ENCODE assay signal across 8 cellular contexts in genomic region chr6:42744351-42744890, GRCh38.
DNase-seq lines count a peak whose midpoint lies in the region; ATAC-seq and TF ChIP-seq lines count a peak whose summit lies in the region.

No MANE protein-coding gene starts in this region.

- H2AFZ ChIP-seq in OCI-LY3 (ENCODE audit: low read depth, low read length) (no peak overlapping the region), parathyroid adenoma (no peak overlapping the region)

- peak overlapping the region; percentile 96 for H3K4me2 ChIP-seq in OCI-LY3 (ENCODE audit: low read length)
- H3K4me2 ChIP-seq in parathyroid adenoma (ENCODE audit: low read length), result peak overlapping the region; percentile 95

- H3K4me3 ChIP-seq in OCI-LY3 (ENCODE audit: low read length) (peak overlapping the region; percentile 83), parathyroid adenoma (ENCODE audit: low read depth, low read length) (peak overlapping the region; percentile 100)

- peaks cover 8% of the 10 kb centered on the region; the same call in 1 of the 2 replicates for H4K20me1 ChIP-seq in OCI-LY3 (ENCODE audit: insufficient read depth, low read length)

- no peaks in the 10 kb centered on the region for H3K4me1 ChIP-seq in ES-I3 (ENCODE audit: insufficient read depth, low read length)
- H3K4me1 ChIP-seq in OCI-LY3 (ENCODE audit: low read length), result peaks cover 26% of the 10 kb centered on the region
- H3K4me1 ChIP-seq in parathyroid adenoma, result peaks cover 9% of the 10 kb centered on the region

- H3K27me3 ChIP-seq in OCI-LY3 (ENCODE audit: low read depth, low read length) (no peaks in the 10 kb centered on the region), parathyroid adenoma (ENCODE audit: control insufficient read depth, insufficient read depth, low read length) (no peaks in the 10 kb centered on the region)

- no peak for DNase-seq in epithelial cell of prostate (ENCODE audit: low read depth, low spot score)
- DNase-seq in putamen (ENCODE audit: low spot score), result no peak
- no peak for DNase-seq in HuH-7 (ENCODE audit: low spot score)
- DNase-seq in NAMALWA (ENCODE audit: low spot score), result no peak

- H3K9me3 ChIP-seq in ES-I3 (ENCODE audit: control insufficient read depth, insufficient read depth, low read length), result no peaks in the 10 kb centered on the region
- no peaks in the 10 kb centered on the region for H3K9me3 ChIP-seq in OCI-LY3 (ENCODE audit: insufficient read depth, low read length)
- H3K9me3 ChIP-seq in parathyroid adenoma (ENCODE audit: control insufficient read depth, low read length), result no peaks in the 10 kb centered on the region

- H3K79me2 ChIP-seq in OCI-LY3 (ENCODE audit: low read length) (peaks cover 22% of the 10 kb centered on the region), parathyroid adenoma (peaks cover 32% of the 10 kb centered on the region)

- no peak overlapping the region for H3K27ac ChIP-seq in OCI-LY3 (ENCODE audit: low read length)
- H3K27ac ChIP-seq in epithelial cell of prostate, result peak overlapping the region; percentile 91
- H3K27ac ChIP-seq in parathyroid adenoma, result peak overlapping the region; percentile 99

- TF ChIP-seq CTCF in OCI-LY3 (IDR thresholded peaks at IDR 0.05; ENCODE audit: low read depth, low read length) (no peak), parathyroid adenoma (IDR thresholded peaks at IDR 0.05) (no peak)

- peak overlapping the region; percentile 77; the same call in 1 of the 2 replicates for H3K9ac ChIP-seq in ES-I3 (ENCODE audit: low read depth, low read length)
- no peak overlapping the region for H3K9ac ChIP-seq in OCI-LY3 (ENCODE audit: low read length)
- H3K9ac ChIP-seq in parathyroid adenoma, result no peak overlapping the region

- H3K36me3 ChIP-seq in ES-I3 (ENCODE audit: insufficient read depth, low read length), result no peaks in the 10 kb centered on the region
- H3K36me3 ChIP-seq in OCI-LY3 (replicated peaks; ENCODE audit: low read depth, low read length), result peaks cover 13% of the 10 kb centered on the region
- H3K36me3 ChIP-seq in parathyroid adenoma (ENCODE audit: control insufficient read depth, insufficient read depth, low read length), result no peaks in the 10 kb centered on the region

- no peak for ATAC-seq in GM18520 (IDR thresholded peaks at IDR 0.05; ENCODE audit: unreplicated experiment)
